Comparison of ENCODE assay signal across 10 cellular contexts in genomic region chr5:58410441-58410840, GRCh38. TPM values are rescaled to one million over a fixed set of nuclear protein-coding genes. Genes with fewer than 3 reads are reported as not detected.
DNase-seq lines count a peak whose midpoint lies in the region; TF ChIP-seq lines count a peak whose summit lies in the region.
"Had no signal": no experiment of that assay in that cellular context is flagged by ENCODE, and none has a peak within 500 bp of the region (broad histone marks: within the 10 kb centered on the region; RNA-seq: fewer than 3 reads in every experiment).

No MANE protein-coding gene starts in this region.

- H3K36me3 ChIP-seq in mesendoderm (ENCODE audit: control insufficient read depth, insufficient read depth, low read length) (no peaks in the 10 kb centered on the region), spleen (no peaks in the 10 kb centered on the region)
- H3K36me3 ChIP-seq: neutrophil had no signal

- H3K27ac ChIP-seq in mesendoderm (ENCODE audit: low read depth, low read length) = no peak overlapping the region
- H3K27ac ChIP-seq in spleen = no peak overlapping the region
- H3K27ac ChIP-seq: neutrophil had no signal

- no peak overlapping the region for H2BK5ac ChIP-seq in mesendoderm (ENCODE audit: low read length)

- no peak overlapping the region for H2AK5ac ChIP-seq in mesendoderm (ENCODE audit: low read length)

- no peak overlapping the region for H4K5ac ChIP-seq in mesendoderm (ENCODE audit: low read length)

- no CpG with 5 or more reads among the region's 2 CpGs for WGBS in mesendoderm (ENCODE audit: extremely low coverage, insufficient coverage, low lambda C conversion rate)
- 44 to 69% (median 58%) methylated on average over 2 of the region's 2 CpGs for WGBS in spleen, 5 donors

- no peak overlapping the region for H2BK15ac ChIP-seq in mesendoderm (replicated peaks; ENCODE audit: low read depth)

- H3K79me1 ChIP-seq in mesendoderm (ENCODE audit: low read length) = no peaks in the 10 kb centered on the region

- TF ChIP-seq CTCF in choroid plexus epithelial cell (conservative IDR thresholded peaks at IDR 0.05; ENCODE audit: low read depth, low read length) (no peak), spleen (IDR thresholded peaks at IDR 0.05 in 8 of 11, conservative IDR thresholded peaks at IDR 0.05 in 3 of 11) (no peak)

- H3K27me3 ChIP-seq in mesendoderm (ENCODE audit: insufficient read depth, low read length, poor library complexity) (no peaks in the 10 kb centered on the region), spleen (replicated peaks in 1 of 7) (no peaks in the 10 kb centered on the region)
- H3K27me3 ChIP-seq: neutrophil had no signal

- no peak overlapping the region for H3K9ac ChIP-seq in mesendoderm (ENCODE audit: low read length)

- H3K18ac ChIP-seq in mesendoderm (ENCODE audit: low read length) = no peak overlapping the region

- H3K23ac ChIP-seq in mesendoderm (ENCODE audit: low read length) = no peak overlapping the region

- DNase-seq in DMS153 treated with DMSO at 0.1 percent for 48 hours (lab: John Stamatoyannopoulos, UW; ENCODE audit: unreplicated experiment) = peak; percentile 2
- peak; percentile 71 for DNase-seq in MV-4-11 (lab: John Stamatoyannopoulos, UW)
- DNase-seq in choroid plexus epithelial cell (ENCODE audit: low read depth) = peak; percentile 82
- peak; percentile 56 for DNase-seq in mesendoderm
- no peak for DNase-seq in activated CD4-positive, CD25-positive, alpha-beta regulatory T cell treated with anti-CD3 and anti-CD28 coated beads, Interleukin-2, amount 50 U/mL, for 72 hours
- DNase-seq in cerebellar nuclear complex (lab: John Stamatoyannopoulos, UW) = no peak
- DNase-seq in activated naive CD4-positive, alpha-beta T cell treated with anti-CD3 and anti-CD28 coated beads, Interleukin-2, amount 50 U/mL, for 16 hours = no peak
- no peak for DNase-seq in spleen
- DNase-seq: effector memory CD4-positive, alpha-beta T cell had no signal

- no peak overlapping the region for H3K56ac ChIP-seq in mesendoderm (ENCODE audit: low read length)

- H3K4me2 ChIP-seq in mesendoderm (ENCODE audit: low read length) = no peak overlapping the region

- no peak overlapping the region for H3K4ac ChIP-seq in mesendoderm (ENCODE audit: low read depth, low read length)

- TF ChIP-seq POLR2A in spleen (IDR thresholded peaks at IDR 0.05) = no peak

- H2BK120ac ChIP-seq in mesendoderm (ENCODE audit: low read depth, low read length) = no peak overlapping the region

- no peaks in the 10 kb centered on the region for H3K9me3 ChIP-seq in spleen
- H3K9me3 ChIP-seq: neutrophil had no signal

- no peak overlapping the region for H4K8ac ChIP-seq in mesendoderm (ENCODE audit: low read depth, low read length)

- H3K79me2 ChIP-seq in mesendoderm (ENCODE audit: control insufficient read depth, insufficient read depth, low read length) = no peaks in the 10 kb centered on the region

- intact Hi-C loops in spleen (cut with DNase I; ENCODE audit: low total_unique reads) = no loop called here

- H3K4me3 ChIP-seq in choroid plexus epithelial cell (ENCODE audit: low read depth, low read length) (no peak overlapping the region), mesendoderm (ENCODE audit: low read length) (no peak overlapping the region), spleen (no peak overlapping the region)

- no peaks in the 10 kb centered on the region for H3K4me1 ChIP-seq in mesendoderm (ENCODE audit: control insufficient read depth, low read depth, low read length)
- no peaks in the 10 kb centered on the region for H3K4me1 ChIP-seq in spleen

RNA-seq across cellular contexts. Expression of gene PLK2, which starts 49.4 kb away (rescaled TPM):
- polyA plus RNA-seq in mesendoderm (2013, experiment 1 of 2) = 72.1 TPM
- polyA plus RNA-seq in mesendoderm (2013, experiment 2 of 2) = 73.6 TPM
- 100 to 1,000 TPM; 241 to 519 (median 351) TPM for total RNA-seq in spleen
- polyA plus RNA-seq in spleen = 10 to 100 TPM; 23.2 to 70.8 (median 51.9) TPM

Comparison
In these comparisons a context has a peak if more than half of its experiments do, and no peak if none do; other contexts are left out.
1. DNase-seq: peak in DMS153 treated with DMSO at 0.1 percent for 48 hours (single experiment), MV-4-11 (single experiment), choroid plexus epithelial cell (single experiment) and mesendoderm (single experiment); none in activated CD4-positive, CD25-positive, alpha-beta regulatory T cell treated with anti-CD3 and anti-CD28 coated beads, Interleukin-2, amount 50 U/mL, for 72 hours (single experiment), cerebellar nuclear complex (0 of 2), activated naive CD4-positive, alpha-beta T cell treated with anti-CD3 and anti-CD28 coated beads, Interleukin-2, amount 50 U/mL, for 16 hours (single experiment) and spleen (single experiment).